In the genomic region with DNA sequence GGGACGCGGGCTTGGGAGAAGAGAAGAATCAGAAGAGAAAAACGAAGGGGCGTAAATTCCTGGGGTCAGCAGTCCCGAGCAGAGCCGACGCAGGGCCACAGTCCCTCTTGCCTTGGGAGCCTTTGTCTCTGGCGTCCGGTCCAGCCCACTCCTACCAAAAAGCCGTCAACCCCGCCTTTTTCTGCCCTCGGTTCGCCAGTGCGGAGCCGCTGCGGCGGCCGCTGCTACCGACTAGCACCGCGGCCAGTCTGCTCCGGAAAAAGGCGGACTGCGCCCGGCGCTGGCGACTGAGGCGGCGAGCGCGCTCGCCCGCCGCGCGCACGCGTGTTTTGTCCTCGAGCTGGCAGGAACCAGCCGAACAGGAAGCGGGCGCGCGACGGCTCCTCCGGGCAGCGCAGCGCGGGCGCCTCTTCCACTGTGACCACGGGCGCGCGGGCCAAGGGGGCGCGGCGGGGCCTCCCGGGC, we compare ENCODE assay signal across 8 cellular contexts. TPM values are rescaled to one million over a fixed set of nuclear protein-coding genes. Genes with fewer than 3 reads are reported as not detected.
DNase-seq lines count a peak whose midpoint lies in the region; ATAC-seq and TF ChIP-seq lines count a peak whose summit lies in the region.

No MANE protein-coding gene starts in this region.

- peaks cover 17% of the 10 kb centered on the region for H3K27me3 Mint-ChIP-seq in neural crest cell (ENCODE audit: low read depth)

- H3K9me3 Mint-ChIP-seq in neural crest cell, result no peaks in the 10 kb centered on the region

- H3K36me3 Mint-ChIP-seq in neural crest cell (ENCODE audit: low read depth), result peaks cover 43% of the 10 kb centered on the region

- no peak for TF ChIP-seq CTCF in neural crest cell (conservative IDR thresholded peaks at IDR 0.05)

- DNase-seq in NCI-H1417 (lab: John Stamatoyannopoulos, UW) (peak in 2 of 3 experiments; percentile 84 to 86), NCI-H1417 treated with DMSO at 0.1 percent for 48 hours (lab: John Stamatoyannopoulos, UW) (no peak), SW480 (ENCODE audit: low spot score) (peak; percentile 47), epithelial cell of prostate (ENCODE audit: low read depth, low spot score) (no peak), neural crest cell (ENCODE audit: low read depth, low spot score) (no peak), DMS79 (lab: John Stamatoyannopoulos, UW) (no peak), NCI-H82 (lab: John Stamatoyannopoulos, UW) (no peak)

- H3K27ac Mint-ChIP-seq in neural crest cell (ENCODE audit: unreplicated experiment), result peak overlapping the region; percentile 100

- peaks cover 69% of the 10 kb centered on the region for H3K4me1 Mint-ChIP-seq in neural crest cell

- peak overlapping the region; percentile 92 for H3K27ac ChIP-seq in epithelial cell of prostate

- H3K4me3 Mint-ChIP-seq in neural crest cell, result peak overlapping the region; percentile 99

- ATAC-seq in HG03025 (IDR thresholded peaks at IDR 0.05; ENCODE audit: low FRiP score, unreplicated experiment), result peak; percentile 11

RNA-seq across cellular contexts. Expression of a gene that starts 0.5 kb away (rescaled TPM):
- total RNA-seq in neural crest cell, result 582 and 603 TPM in 2 replicates

RNA-seq across cellular contexts. Expression of a gene that starts 0.6 kb away (rescaled TPM):
- total RNA-seq in neural crest cell, result 52.8 and 53.3 TPM in 2 replicates

RNA-seq across cellular contexts. Expression of a gene that starts 56.0 kb away (rescaled TPM):
- 610 and 642 TPM in 2 replicates for total RNA-seq in neural crest cell

Comparison
In these comparisons a context has a peak if more than half of its experiments do, and no peak if none do; other contexts are left out.
1. DNase-seq: peak in NCI-H1417 (2 of 3) and SW480 (single experiment); none in NCI-H1417 treated with DMSO at 0.1 percent for 48 hours (single experiment), epithelial cell of prostate (single experiment), neural crest cell (single experiment), DMS79 (single experiment) and NCI-H82 (single experiment).